In genomic region chr11:123567466-123567865, GRCh38 we compare ENCODE assay signal across 11 cellular contexts.
"Had no signal": no experiment of that assay in that cellular context is flagged by ENCODE, and none has a peak within 500 bp of the region (broad histone marks: within the 10 kb centered on the region; RNA-seq: fewer than 3 reads in every experiment).

No MANE protein-coding gene starts in this region.

- H3K9me3 ChIP-seq: lower lobe of right lung, tibial nerve had no signal

- H3K9me3 Mint-ChIP-seq: activated CD4-positive, alpha-beta memory T cell treated with anti-CD3 and anti-CD28 coated beads, Interleukin-2, amount 10 ng/mL, durations not matched to agents 7 days and 5 days; activated naive CD4-positive, alpha-beta T cell treated with anti-CD3 and anti-CD28 coated beads, Interleukin-2, amount 10 ng/mL, durations not matched to agents 7 days and 5 days; activated naive CD8-positive, alpha-beta T cell treated with anti-CD3 and anti-CD28 coated beads, Interleukin-2, amount 50 U/mL, for 24 hours; nephron; stimulated activated naive B cell treated with anti-CD40 and anti-IgM and Interleukin-4, amounts not matched to agents 10 μg/mL and 1 μg/mL and 100 μg/mL, for 72 hours had no signal

- ATAC-seq: activated CD8-positive, alpha-beta memory T cell treated with anti-CD3 and anti-CD28 coated beads, Interleukin-2, amount 10 ng/mL, durations not matched to agents 7 days and 5 days; activated naive CD8-positive, alpha-beta T cell treated with anti-CD3 and anti-CD28 coated beads, Interleukin-2, amount 50 U/mL, for 24 hours; left cardiac atrium; lower lobe of right lung; stimulated activated naive B cell treated with anti-CD40 and anti-IgM and Interleukin-4, amounts not matched to agents 10 μg/mL and 1 μg/mL and 100 μg/mL, for 72 hours had no signal

- H3K4me3 ChIP-seq: lower lobe of right lung, tibial nerve had no signal

- H3K4me3 Mint-ChIP-seq: activated CD4-positive, alpha-beta memory T cell treated with anti-CD3 and anti-CD28 coated beads, Interleukin-2, amount 10 ng/mL, durations not matched to agents 7 days and 5 days; activated CD8-positive, alpha-beta memory T cell treated with anti-CD3 and anti-CD28 coated beads, Interleukin-2, amount 10 ng/mL, durations not matched to agents 7 days and 5 days; activated naive CD4-positive, alpha-beta T cell treated with anti-CD3 and anti-CD28 coated beads, Interleukin-2, amount 10 ng/mL, durations not matched to agents 7 days and 5 days; activated naive CD8-positive, alpha-beta T cell treated with anti-CD3 and anti-CD28 coated beads, Interleukin-2, amount 50 U/mL, for 24 hours; nephron; stimulated activated naive B cell treated with anti-CD40 and anti-IgM and Interleukin-4, amounts not matched to agents 10 μg/mL and 1 μg/mL and 100 μg/mL, for 72 hours had no signal

- H3K36me3 ChIP-seq: lower lobe of right lung, tibial nerve had no signal

- H3K4me1 ChIP-seq: lower lobe of right lung, tibial nerve had no signal

- H3K27me3 Mint-ChIP-seq: activated CD4-positive, alpha-beta memory T cell treated with anti-CD3 and anti-CD28 coated beads, Interleukin-2, amount 10 ng/mL, durations not matched to agents 7 days and 5 days; activated CD8-positive, alpha-beta memory T cell treated with anti-CD3 and anti-CD28 coated beads, Interleukin-2, amount 10 ng/mL, durations not matched to agents 7 days and 5 days; activated naive CD4-positive, alpha-beta T cell treated with anti-CD3 and anti-CD28 coated beads, Interleukin-2, amount 10 ng/mL, durations not matched to agents 7 days and 5 days; activated naive CD8-positive, alpha-beta T cell treated with anti-CD3 and anti-CD28 coated beads, Interleukin-2, amount 50 U/mL, for 24 hours; stimulated activated naive B cell treated with anti-CD40 and anti-IgM and Interleukin-4, amounts not matched to agents 10 μg/mL and 1 μg/mL and 100 μg/mL, for 72 hours had no signal

- H3K27ac Mint-ChIP-seq: activated CD4-positive, alpha-beta memory T cell treated with anti-CD3 and anti-CD28 coated beads, Interleukin-2, amount 10 ng/mL, durations not matched to agents 7 days and 5 days; activated CD8-positive, alpha-beta memory T cell treated with anti-CD3 and anti-CD28 coated beads, Interleukin-2, amount 10 ng/mL, durations not matched to agents 7 days and 5 days; activated naive CD4-positive, alpha-beta T cell treated with anti-CD3 and anti-CD28 coated beads, Interleukin-2, amount 10 ng/mL, durations not matched to agents 7 days and 5 days; activated naive CD8-positive, alpha-beta T cell treated with anti-CD3 and anti-CD28 coated beads, Interleukin-2, amount 50 U/mL, for 24 hours; stimulated activated naive B cell treated with anti-CD40 and anti-IgM and Interleukin-4, amounts not matched to agents 10 μg/mL and 1 μg/mL and 100 μg/mL, for 72 hours had no signal

- H3K27me3 ChIP-seq: tibial nerve had no signal

- H3K4me1 Mint-ChIP-seq: activated naive CD4-positive, alpha-beta T cell treated with anti-CD3 and anti-CD28 coated beads, Interleukin-2, amount 10 ng/mL, durations not matched to agents 7 days and 5 days; activated naive CD8-positive, alpha-beta T cell treated with anti-CD3 and anti-CD28 coated beads, Interleukin-2, amount 50 U/mL, for 24 hours; stimulated activated naive B cell treated with anti-CD40 and anti-IgM and Interleukin-4, amounts not matched to agents 10 μg/mL and 1 μg/mL and 100 μg/mL, for 72 hours had no signal

- H3K36me3 Mint-ChIP-seq: activated CD8-positive, alpha-beta memory T cell treated with anti-CD3 and anti-CD28 coated beads, Interleukin-2, amount 10 ng/mL, durations not matched to agents 7 days and 5 days; activated naive CD4-positive, alpha-beta T cell treated with anti-CD3 and anti-CD28 coated beads, Interleukin-2, amount 10 ng/mL, durations not matched to agents 7 days and 5 days; stimulated activated naive B cell treated with anti-CD40 and anti-IgM and Interleukin-4, amounts not matched to agents 10 μg/mL and 1 μg/mL and 100 μg/mL, for 72 hours had no signal

- DNase-seq: activated CD4-positive, alpha-beta memory T cell treated with anti-CD3 and anti-CD28 coated beads, Interleukin-2, amount 10 ng/mL, durations not matched to agents 7 days and 5 days; activated CD8-positive, alpha-beta memory T cell treated with anti-CD3 and anti-CD28 coated beads, Interleukin-2, amount 10 ng/mL, durations not matched to agents 7 days and 5 days; activated naive CD4-positive, alpha-beta T cell treated with anti-CD3 and anti-CD28 coated beads, Interleukin-2, amount 10 ng/mL, durations not matched to agents 7 days and 5 days; activated naive CD8-positive, alpha-beta T cell treated with anti-CD3 and anti-CD28 coated beads, Interleukin-2, amount 50 U/mL, for 24 hours; activated T-cell treated with anti-CD3 and anti-CD28 coated beads, Interleukin-2, amount 50 U/mL, for 1 hour; left cardiac atrium; lower lobe of right lung; retina; stimulated activated naive B cell treated with anti-CD40 and anti-IgM and Interleukin-4, amounts not matched to agents 10 μg/mL and 1 μg/mL and 100 μg/mL, for 72 hours had no signal

- H3K27ac ChIP-seq: lower lobe of right lung, tibial nerve had no signal
